Comparison of ENCODE assay signal across 27 cellular contexts in genomic region chrX:115652221-115652620, GRCh38.
"Had no signal": no experiment of that assay in that cellular context is flagged by ENCODE, and none has a peak within 500 bp of the region (broad histone marks: within the 10 kb centered on the region; RNA-seq: fewer than 3 reads in every experiment).

No MANE protein-coding gene starts in this region.

- H3K79me2 ChIP-seq: hepatocyte had no signal

- DNase-seq: activated CD4-positive, alpha-beta memory T cell treated with anti-CD3 and anti-CD28 coated beads for 36 hours; activated CD4-positive, alpha-beta T cell treated with anti-CD3 and anti-CD28 coated beads for 36 hours; activated CD4-positive, alpha-beta T cell treated with anti-CD3 and anti-CD28 coated beads, Interleukin-2, amount 10 ng/mL, durations not matched to agents 24 days and 14 days; activated CD4-positive, CD25-positive, alpha-beta regulatory T cell; activated CD4-positive, CD25-positive, alpha-beta regulatory T cell treated with anti-CD3 and anti-CD28 coated beads, Interleukin-2, amount 50 U/mL, for 72 hours; activated CD8-positive, alpha-beta memory T cell treated with anti-CD3 and anti-CD28 coated beads, Interleukin-2, amount 10 ng/mL, durations not matched to agents 7 days and 5 days; activated CD8-positive, alpha-beta memory T cell treated with anti-CD3 and anti-CD28 coated beads, Interleukin-2, amount 50 U/mL, for 4 hours; activated CD8-positive, alpha-beta T cell treated with anti-CD3 and anti-CD28 coated beads, Interleukin-2, amount 10 ng/mL, durations not matched to agents 7 days and 5 days; activated effector memory CD4-positive, alpha-beta T cell treated with anti-CD3 and anti-CD28 coated beads, Interleukin-2, amount 50 U/mL, for 16 hours; activated naive CD4-positive, alpha-beta T cell treated with anti-CD3 and anti-CD28 coated beads for 36 hours; activated naive CD8-positive, alpha-beta T cell treated with anti-CD3 and anti-CD28 coated beads for 36 hours; activated naive CD8-positive, alpha-beta T cell treated with anti-CD3 and anti-CD28 coated beads, Interleukin-2, amount 50 U/mL, for 24 hours; activated T-cell treated with anti-CD3 and anti-CD28 coated beads, Interleukin-2, amount 50 U/mL, for 1 hour; activated T-cell treated with anti-CD3 and anti-CD28 coated beads, Interleukin-2, amount 50 U/mL, for 48 hours; adrenal gland; caudate nucleus; dorsolateral prefrontal cortex; effector memory CD4-positive, alpha-beta T cell; endodermal cell; foreskin fibroblast; gastrocnemius medialis; heart right ventricle; T-helper 2 cell had no signal

- H3K4me3 ChIP-seq: adrenal gland, ascending aorta, coronary artery, dorsolateral prefrontal cortex, gastrocnemius medialis, heart right ventricle, hepatocyte had no signal

- H3K9me3 ChIP-seq: adrenal gland, ascending aorta, gastrocnemius medialis, heart right ventricle had no signal

- H3K4me1 ChIP-seq: ascending aorta, gastrocnemius medialis had no signal

- H3K4me2 ChIP-seq: hepatocyte had no signal

- H2AFZ ChIP-seq: hepatocyte had no signal

- ATAC-seq: activated CD4-positive, alpha-beta T cell treated with anti-CD3 and anti-CD28 coated beads for 36 hours; activated CD8-positive, alpha-beta memory T cell treated with anti-CD3 and anti-CD28 coated beads, Interleukin-2, amount 10 ng/mL, durations not matched to agents 7 days and 5 days; activated CD8-positive, alpha-beta T cell treated with anti-CD3 and anti-CD28 coated beads, Interleukin-2, amount 10 ng/mL, durations not matched to agents 7 days and 5 days; activated naive CD8-positive, alpha-beta T cell treated with anti-CD3 and anti-CD28 coated beads, Interleukin-2, amount 50 U/mL, for 24 hours; esophagus mucosa; gastrocnemius medialis; heart right ventricle had no signal

- H3K27ac ChIP-seq: adrenal gland, ascending aorta, gastrocnemius medialis, hepatocyte had no signal

- H3K36me3 ChIP-seq: adrenal gland had no signal

- H3K27me3 ChIP-seq: ascending aorta, gastrocnemius medialis, hepatocyte had no signal
